12 cellular contexts compared by ENCODE assay signal in the genomic region with DNA sequence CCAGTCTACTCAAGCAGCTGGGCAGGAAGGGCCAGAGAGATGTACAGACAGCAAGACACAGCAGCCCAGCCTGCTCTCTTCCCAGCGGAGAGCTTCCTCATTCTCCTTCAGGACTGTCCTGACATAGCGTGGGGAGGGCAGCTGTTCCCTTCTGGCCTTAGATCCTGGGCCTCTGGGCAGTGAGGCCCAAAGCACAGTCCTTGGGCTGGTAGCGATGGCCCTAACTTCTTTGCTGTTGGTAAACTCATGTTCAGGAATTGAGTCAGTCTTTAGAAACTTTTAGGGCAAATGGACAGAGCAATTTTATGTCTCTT.
DNase-seq lines count a peak whose midpoint lies in the region; ATAC-seq and TF ChIP-seq lines count a peak whose summit lies in the region.
"Had no signal": no experiment of that assay in that cellular context is flagged by ENCODE, and none has a peak within 500 bp of the region (broad histone marks: within the 10 kb centered on the region; RNA-seq: fewer than 3 reads in every experiment).

No MANE protein-coding gene starts in this region.

- peaks cover 0 to 31% (median 5%) of the 10 kb centered on the region in 6 donors for H3K36me3 ChIP-seq in spleen

- no peaks in the 10 kb centered on the region for H3K9me3 Mint-ChIP-seq in HFFc6
- H3K9me3 Mint-ChIP-seq in chondrocyte (ENCODE audit: low read depth), result no peaks in the 10 kb centered on the region
- H3K9me3 Mint-ChIP-seq in memory B cell, result no peaks in the 10 kb centered on the region
- H3K9me3 Mint-ChIP-seq in CD4-positive, alpha-beta T cell, result no peaks in the 10 kb centered on the region
- H3K9me3 Mint-ChIP-seq: activated naive CD4-positive, alpha-beta T cell treated with anti-CD3 and anti-CD28 coated beads, Interleukin-2, amount 10 ng/mL, durations not matched to agents 7 days and 5 days had no signal

- 75 to 89% (median 83%) methylated on average over 3 of the region's 3 CpGs for WGBS in spleen, 5 donors

- no peaks in the 10 kb centered on the region for H3K27me3 ChIP-seq in spleen (replicated peaks in 1 of 7)
- no peaks in the 10 kb centered on the region for H3K27me3 ChIP-seq in CD4-positive, alpha-beta T cell (ENCODE audit: control insufficient read depth, insufficient read depth, low read length)

- intact Hi-C loops in spleen (cut with DNase I; ENCODE audit: low total_unique reads), result no loop called here
- intact Hi-C loops in CD4-positive, alpha-beta T cell (cut with DNase I, micrococcal nuclease), result no loop called here

- H3K4me3 ChIP-seq in spleen, result no peak overlapping the region

- no peak for TF ChIP-seq CTCF in HFFc6 (IDR thresholded peaks at IDR 0.05)
- TF ChIP-seq CTCF in chondrocyte (IDR thresholded peaks at IDR 0.05), result no peak
- no peak for TF ChIP-seq CTCF in spleen (IDR thresholded peaks at IDR 0.05 in 8 of 11, conservative IDR thresholded peaks at IDR 0.05 in 3 of 11)
- TF ChIP-seq CTCF in CD4-positive, alpha-beta T cell (IDR thresholded peaks at IDR 0.05), result no peak

- H3K36me3 Mint-ChIP-seq in HFFc6 (ENCODE audit: low read depth) (peaks cover 43% of the 10 kb centered on the region), chondrocyte (ENCODE audit: low read depth) (peaks cover 21% of the 10 kb centered on the region), memory B cell (peaks cover 16% of the 10 kb centered on the region)
- H3K36me3 Mint-ChIP-seq in CD4-positive, alpha-beta T cell (ENCODE audit: low read depth), result no peaks in the 10 kb centered on the region
- H3K36me3 Mint-ChIP-seq: activated CD8-positive, alpha-beta memory T cell treated with anti-CD3 and anti-CD28 coated beads, Interleukin-2, amount 10 ng/mL, durations not matched to agents 7 days and 5 days; activated naive CD4-positive, alpha-beta T cell treated with anti-CD3 and anti-CD28 coated beads, Interleukin-2, amount 10 ng/mL, durations not matched to agents 7 days and 5 days had no signal

- peaks cover 0 to 22% (median 13%) of the 10 kb centered on the region in 6 donors for H3K4me1 ChIP-seq in spleen

- TF ChIP-seq POLR2A in spleen (IDR thresholded peaks at IDR 0.05), result no peak

- H3K27me3 Mint-ChIP-seq in HFFc6 (ENCODE audit: insufficient read depth), result peaks cover 4% of the 10 kb centered on the region
- H3K27me3 Mint-ChIP-seq in chondrocyte (ENCODE audit: low read depth), result no peaks in the 10 kb centered on the region
- H3K27me3 Mint-ChIP-seq in memory B cell, result no peaks in the 10 kb centered on the region
- H3K27me3 Mint-ChIP-seq in CD4-positive, alpha-beta T cell, result no peaks in the 10 kb centered on the region

- ATAC-seq in memory B cell (ENCODE audit: low read depth) (no peak), GM19397 (IDR thresholded peaks at IDR 0.05; ENCODE audit: unreplicated experiment) (no peak)
- no peak for ATAC-seq in CD4-positive, alpha-beta T cell (ENCODE audit: poor library complexity)

- no peak for DNase-seq in HFFc6
- no peak for DNase-seq in chondrocyte (ENCODE audit: low spot score)
- no peak for DNase-seq in memory B cell (ENCODE audit: low spot score in 2 of 2)
- DNase-seq in spleen, result peak; percentile 48
- no peak for DNase-seq in CD4-positive, alpha-beta T cell
- DNase-seq in NOMO-1 treated with DMSO at 0.1 percent for 48 hours (lab: John Stamatoyannopoulos, UW; ENCODE audit: unreplicated experiment), result no peak
- DNase-seq in NCI-H1436 treated with DMSO at 0.1 percent for 48 hours (lab: John Stamatoyannopoulos, UW), result no peak
- DNase-seq: activated CD8-positive, alpha-beta memory T cell treated with anti-CD3 and anti-CD28 coated beads, Interleukin-2, amount 10 ng/mL, durations not matched to agents 7 days and 5 days; activated naive CD4-positive, alpha-beta T cell treated with anti-CD3 and anti-CD28 coated beads, Interleukin-2, amount 10 ng/mL, durations not matched to agents 7 days and 5 days had no signal

- POLR2A ChIA-PET in CD4-positive, alpha-beta T cell (lab: Charles Lee), result no interaction called here

- no peak overlapping the region for H3K4me3 Mint-ChIP-seq in HFFc6
- H3K4me3 Mint-ChIP-seq in chondrocyte (ENCODE audit: unreplicated experiment), result no peak overlapping the region
- no peak overlapping the region for H3K4me3 Mint-ChIP-seq in memory B cell
- no peak overlapping the region for H3K4me3 Mint-ChIP-seq in CD4-positive, alpha-beta T cell
- H3K4me3 Mint-ChIP-seq: activated CD8-positive, alpha-beta memory T cell treated with anti-CD3 and anti-CD28 coated beads, Interleukin-2, amount 10 ng/mL, durations not matched to agents 7 days and 5 days; activated naive CD4-positive, alpha-beta T cell treated with anti-CD3 and anti-CD28 coated beads, Interleukin-2, amount 10 ng/mL, durations not matched to agents 7 days and 5 days had no signal

- no peaks in the 10 kb centered on the region for H3K9me3 ChIP-seq in spleen
- no peaks in the 10 kb centered on the region for H3K9me3 ChIP-seq in CD4-positive, alpha-beta T cell (ENCODE audit: control insufficient read depth, low read length)

- H3K4me1 Mint-ChIP-seq in HFFc6 (ENCODE audit: low read depth) (peaks cover 86% of the 10 kb centered on the region), chondrocyte (ENCODE audit: low read depth) (peaks cover 77% of the 10 kb centered on the region), memory B cell (peaks cover 18% of the 10 kb centered on the region)
- peaks cover 8% of the 10 kb centered on the region for H3K4me1 Mint-ChIP-seq in CD4-positive, alpha-beta T cell (ENCODE audit: low read depth)

- H3K27ac Mint-ChIP-seq in HFFc6 (peak overlapping the region; percentile 42), chondrocyte (ENCODE audit: unreplicated experiment) (peak overlapping the region; percentile 46), memory B cell (peak overlapping the region; percentile 64)
- H3K27ac Mint-ChIP-seq in CD4-positive, alpha-beta T cell, result no peak overlapping the region
- H3K27ac Mint-ChIP-seq: activated CD8-positive, alpha-beta memory T cell treated with anti-CD3 and anti-CD28 coated beads, Interleukin-2, amount 10 ng/mL, durations not matched to agents 7 days and 5 days; activated naive CD4-positive, alpha-beta T cell treated with anti-CD3 and anti-CD28 coated beads, Interleukin-2, amount 10 ng/mL, durations not matched to agents 7 days and 5 days had no signal

- CTCF ChIA-PET in CD4-positive, alpha-beta T cell (lab: Charles Lee), result no interaction called here

- H3K27ac ChIP-seq in spleen, result peak overlapping the region in 1 of 8 donors; percentile 30
- no peak overlapping the region for H3K27ac ChIP-seq in CD4-positive, alpha-beta T cell (ENCODE audit: low read depth, low read length)
- H3K27ac ChIP-seq: C4-2B, KMS-11 had no signal
